ENCODE assay signal across 12 cellular contexts in the genomic region with DNA sequence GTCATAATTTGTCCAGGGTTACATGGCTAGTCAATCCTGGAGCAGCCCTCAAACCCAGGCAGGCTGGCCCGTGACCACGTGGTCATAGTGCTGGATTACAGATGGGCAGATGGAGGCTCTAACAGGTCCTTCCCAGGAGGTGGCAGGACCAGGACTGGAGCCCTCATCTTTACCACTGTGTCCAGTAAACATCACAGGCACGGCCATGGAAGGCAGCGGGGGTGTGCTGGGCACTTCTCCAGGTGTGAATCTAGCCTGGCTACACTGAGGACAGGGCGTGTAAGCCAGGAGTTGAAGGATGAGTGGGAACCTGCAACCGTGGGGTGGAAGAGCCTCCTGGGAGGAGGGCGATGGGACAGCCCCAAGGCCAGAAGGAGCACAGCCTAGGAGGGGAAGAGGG. TPM values are rescaled to one million over a fixed set of nuclear protein-coding genes. Genes with fewer than 3 reads are reported as not detected.
A peak's percentile ranks its signal among the peaks of the same experiment; 100 is the strongest.
DNase-seq lines count a peak whose midpoint lies in the region; ATAC-seq, FAIRE-seq and TF ChIP-seq lines count a peak whose summit lies in the region.
"Had no signal": no experiment of that assay in that cellular context is flagged by ENCODE, and none has a peak within 500 bp of the region (broad histone marks: within the 10 kb centered on the region; RNA-seq: fewer than 3 reads in every experiment).

No MANE protein-coding gene starts in this region.

- POLR2A ChIA-PET in SK-N-SH (lab: Yijun Ruan, JAX): no interaction called here

- no peak overlapping the region for H3K14ac ChIP-seq in neuronal stem cell (ENCODE audit: low read length)

- peaks cover 32% of the 10 kb centered on the region for H3F3A ChIP-seq in SK-N-SH (replicated peaks; ENCODE audit: insufficient read depth)

- H3K9ac ChIP-seq in SK-N-SH: no peak overlapping the region
- peak overlapping the region; percentile 3 for H3K9ac ChIP-seq in astrocyte (ENCODE audit: low read length)
- H3K9ac ChIP-seq in neuronal stem cell (ENCODE audit: low read depth, low read length, poor library complexity): peak overlapping the region; percentile 9

- H3K79me2 ChIP-seq in SK-N-SH (ENCODE audit: insufficient read depth) (peaks cover 93% of the 10 kb centered on the region), astrocyte (ENCODE audit: insufficient read depth, low read length) (peaks cover 96% of the 10 kb centered on the region)

- H3K18ac ChIP-seq in neuronal stem cell (ENCODE audit: low read length): peak overlapping the region; percentile 1

- no peak for TF ChIP-seq EP300 in SK-N-SH (IDR thresholded peaks at IDR 0.05; ENCODE audit: borderline replicate concordance in 1 of 2, low read depth in 1 of 2, low read length in 1 of 2)

- H3K36me3 Mint-ChIP-seq in astrocyte (ENCODE audit: low read depth, unreplicated experiment): peaks cover 17% of the 10 kb centered on the region

- no peaks in the 10 kb centered on the region for H3K9me3 ChIP-seq in SK-N-SH
- H3K9me3 ChIP-seq in astrocyte (ENCODE audit: insufficient read depth, low read depth, low read length): no peaks in the 10 kb centered on the region
- H3K9me3 ChIP-seq in neuronal stem cell (replicated peaks in 1 of 2; ENCODE audit: control insufficient read depth in 2 of 2, insufficient read depth in 1 of 2, low read depth in 1 of 2, low read length in 2 of 2): no peaks in the 10 kb centered on the region

- no peak overlapping the region for H3K27ac Mint-ChIP-seq in astrocyte (ENCODE audit: unreplicated experiment)
- H3K27ac Mint-ChIP-seq: memory B cell had no signal

- no peak for ATAC-seq in SK-N-SH treated with all-trans-retinoic acid at 6 μM for 48 hours

- peaks cover 45% of the 10 kb centered on the region for H3K4me1 Mint-ChIP-seq in astrocyte (ENCODE audit: low read depth, unreplicated experiment)

- H2BK120ac ChIP-seq in neuronal stem cell (ENCODE audit: low read depth, low read length): no peak overlapping the region

- H3K4me2 ChIP-seq in SK-N-SH: peak overlapping the region; percentile 55
- no peak overlapping the region for H3K4me2 ChIP-seq in astrocyte (ENCODE audit: low read length)
- no peak overlapping the region for H3K4me2 ChIP-seq in neuronal stem cell (ENCODE audit: insufficient read depth, low read length, poor library complexity, severe bottlenecking)

- no peak overlapping the region for H3K23ac ChIP-seq in neuronal stem cell (ENCODE audit: low read depth, low read length, poor library complexity)

- no peak overlapping the region for H3K4me3 ChIP-seq in SK-N-SH (ENCODE audit: low read depth in 2 of 2, low read length in 1 of 2)
- H3K4me3 ChIP-seq in astrocyte (ENCODE audit: insufficient read depth, low read depth, low read length): no peak overlapping the region
- H3K4me3 ChIP-seq in neuronal stem cell (ENCODE audit: low read length in 2 of 2): no peak overlapping the region

- no peaks in the 10 kb centered on the region for H3K27me3 Mint-ChIP-seq in astrocyte (ENCODE audit: low read depth, unreplicated experiment)
- H3K27me3 Mint-ChIP-seq: memory B cell had no signal

- peak overlapping the region in 1 of 2 experiments; percentile 1; a peak in 1 of 4 replicates for H3K27ac ChIP-seq in SK-N-SH (ENCODE audit: low read depth in 2 of 2, low read length in 1 of 2)
- H3K27ac ChIP-seq in astrocyte (ENCODE audit: low read depth, low read length): no peak overlapping the region
- H3K27ac ChIP-seq in neuronal stem cell (replicated peaks; ENCODE audit: low read length): no peak overlapping the region

- WGBS in SK-N-SH (ENCODE audit: low lambda C conversion rate): 87% methylated on average over 7 of the region's 7 CpGs
- WGBS in neuronal stem cell (ENCODE audit: extremely low coverage in 2 of 2, insufficient read length in 2 of 2, insufficient replicate concordance in 1 of 2), 2 donors: no CpG with 5 or more reads among the region's 7 CpGs

- H3K36me3 ChIP-seq in SK-N-SH (replicated peaks in 1 of 2; ENCODE audit: control insufficient read depth in 1 of 2, insufficient read depth in 2 of 2, low read length in 1 of 2) (peaks cover 13 to 39% of the 10 kb centered on the region in 2 experiments), astrocyte (ENCODE audit: insufficient read depth, low read length) (peaks cover 6% of the 10 kb centered on the region), neuronal stem cell (replicated peaks in 1 of 2; ENCODE audit: control insufficient read depth in 2 of 2, insufficient read depth in 2 of 2, low read length in 2 of 2) (peaks cover 16 to 40% of the 10 kb centered on the region in 2 donors)

- CTCF ChIA-PET in SK-N-SH (lab: Yijun Ruan, JAX): interaction anchor here (1.1 to 1.5 kb wide), 2 partner anchors 21 to 36 kb away, joined by 4 read pairs; no protein-coding TSS in a partner anchor

- no peak overlapping the region for H2BK15ac ChIP-seq in neuronal stem cell (ENCODE audit: low read length)

- H2AK5ac ChIP-seq in neuronal stem cell (ENCODE audit: low read depth, low read length): no peak overlapping the region

- H3K79me1 ChIP-seq in neuronal stem cell (ENCODE audit: low read depth, low read length): peaks cover 22% of the 10 kb centered on the region

- TF ChIP-seq RAD21 in SK-N-SH (IDR thresholded peaks at IDR 0.05; ENCODE audit: low read length): no peak

- H2AFZ ChIP-seq in SK-N-SH (ENCODE audit: low read depth): no peak overlapping the region
- H2AFZ ChIP-seq in astrocyte (ENCODE audit: low read depth, low read length): no peak overlapping the region
- no peak overlapping the region for H2AFZ ChIP-seq in neuronal stem cell (ENCODE audit: low read length)

- H4K20me1 ChIP-seq in SK-N-SH (ENCODE audit: insufficient read depth): no peaks in the 10 kb centered on the region
- peaks cover 56% of the 10 kb centered on the region for H4K20me1 ChIP-seq in astrocyte (ENCODE audit: insufficient read depth, low read length)

- no peak overlapping the region for H4K8ac ChIP-seq in neuronal stem cell (ENCODE audit: low read depth, low read length)

- no peak for FAIRE-seq in astrocyte (lab: Jason Lieb, UNC)
- FAIRE-seq: colon had no signal

- H3K4me3 Mint-ChIP-seq in astrocyte (ENCODE audit: unreplicated experiment): peak overlapping the region; percentile 45
- H3K4me3 Mint-ChIP-seq: memory B cell had no signal

- no peaks in the 10 kb centered on the region for H3K9me3 Mint-ChIP-seq in astrocyte (ENCODE audit: unreplicated experiment)
- H3K9me3 Mint-ChIP-seq: memory B cell had no signal

- H2BK5ac ChIP-seq in neuronal stem cell (ENCODE audit: low read length): no peak overlapping the region

- no peak for DNase-seq in SK-N-SH
- no peak for DNase-seq in astrocyte (ENCODE audit: low read depth)
- DNase-seq in neuronal stem cell (ENCODE audit: low spot score): no peak
- no peak for DNase-seq in NCI-H774 (lab: John Stamatoyannopoulos, UW)
- DNase-seq in islet precursor cell: no peak
- DNase-seq: 8988T; activated T-cell treated with anti-CD3 and anti-CD28 coated beads, Interleukin-2, amount 50 U/mL, for 1 hour; DND-41; NCI-H1694 treated with DMSO at 0.1 percent for 48 hours had no signal

- H4K91ac ChIP-seq in neuronal stem cell (ENCODE audit: low read depth, low read length, poor library complexity): no peak overlapping the region

- no peak overlapping the region for H3K4ac ChIP-seq in neuronal stem cell (ENCODE audit: low read length)

- H3K4me1 ChIP-seq in SK-N-SH (ENCODE audit: control insufficient read depth in 1 of 2, insufficient read depth in 2 of 2, low read depth in 1 of 2, low read length in 1 of 2) (peaks cover 40 to 67% of the 10 kb centered on the region in 2 experiments; a peak in 3 of 4 replicates), astrocyte (ENCODE audit: insufficient read depth, low read length) (peaks cover 51% of the 10 kb centered on the region), neuronal stem cell (ENCODE audit: control insufficient read depth in 2 of 2, insufficient read depth in 1 of 2, low read depth in 1 of 2, low read length in 2 of 2) (peaks cover 7 to 12% of the 10 kb centered on the region in 2 donors)

- H3K9me2 ChIP-seq in SK-N-SH: no peaks in the 10 kb centered on the region

- H3K27me3 ChIP-seq in SK-N-SH (ENCODE audit: insufficient read depth) (no peaks in the 10 kb centered on the region), astrocyte (ENCODE audit: insufficient read depth, low read length) (no peaks in the 10 kb centered on the region), neuronal stem cell (ENCODE audit: control insufficient read depth in 3 of 3, insufficient read depth in 3 of 3, low read depth in 1 of 3, low read length in 3 of 3) (no peaks in the 10 kb centered on the region)

- no peak overlapping the region for H2BK12ac ChIP-seq in neuronal stem cell (ENCODE audit: low read length)

- TF ChIP-seq CTCF in SK-N-SH (IDR thresholded peaks at IDR 0.05) (no peak), astrocyte (IDR thresholded peaks at IDR 0.05; ENCODE audit: insufficient read depth, low read depth, low read length) (no peak)

TF ChIP-seq in SK-N-SH, 30 proteins besides CTCF, POLR2A, EP300 and RAD21 (continues in another document):
- no peak for TF ChIP-seq SMC3 (IDR thresholded peaks at IDR 0.05; ENCODE audit: low read depth, low read length)

RNA-seq across cellular contexts. Expression of gene CIC, which starts 6.1 kb away (rescaled TPM):
- polyA plus RNA-seq in SK-N-SH (2012; rRNA removed): 8.6 and 16.9 TPM in 2 replicates
- 7.7 and 12.5 TPM in 2 replicates for polyA plus RNA-seq in SK-N-SH (2012; cell fraction: cytosol; rRNA removed)
- 67.2 and 121 TPM in 2 replicates for polyA plus RNA-seq in SK-N-SH (2012; cell fraction: nucleus; rRNA removed)
- total RNA-seq in astrocyte: 73.4 and 78.5 TPM in 2 replicates
- 38.5 TPM for polyA plus RNA-seq in neuronal stem cell (2013, experiment 1 of 2)
- 37.8 TPM for polyA plus RNA-seq in neuronal stem cell (2013, experiment 2 of 2)

RNA-seq across cellular contexts. Expression of gene ERF, which starts 20.2 kb away (rescaled TPM):
- polyA plus RNA-seq in SK-N-SH (2012; rRNA removed): 89.6 and 94.5 TPM in 2 replicates
- 38.5 and 54.1 TPM in 2 replicates for polyA plus RNA-seq in SK-N-SH (2012; cell fraction: cytosol; rRNA removed)
- polyA plus RNA-seq in SK-N-SH (2012; cell fraction: nucleus; rRNA removed): 101 and 184 TPM in 2 replicates
- total RNA-seq in astrocyte: 108 TPM in 2 replicates
- polyA plus RNA-seq in neuronal stem cell (2013, experiment 1 of 2): 77.7 TPM
- polyA plus RNA-seq in neuronal stem cell (2013, experiment 2 of 2): 78.0 TPM

RNA-seq across cellular contexts. Expression of gene PRR19, which starts 26.8 kb away (rescaled TPM):
- polyA plus RNA-seq in SK-N-SH (2012; rRNA removed): 1.3 TPM in 2 replicates
- polyA plus RNA-seq in SK-N-SH (2012; cell fraction: cytosol; rRNA removed): 0.40 and 0.87 TPM in 2 replicates
- 1.3 and 1.7 TPM in 2 replicates for polyA plus RNA-seq in SK-N-SH (2012; cell fraction: nucleus; rRNA removed)
- total RNA-seq in astrocyte: 1.3 and 1.4 TPM in 2 replicates
- 2.2 TPM for polyA plus RNA-seq in neuronal stem cell (2013, experiment 1 of 2)
- 2.0 TPM for polyA plus RNA-seq in neuronal stem cell (2013, experiment 2 of 2)

RNA-seq across cellular contexts. Expression of gene PAFAH1B3, which starts 27.3 kb away (rescaled TPM):
- polyA plus RNA-seq in SK-N-SH (2012; rRNA removed): 105 and 160 TPM in 2 replicates
- polyA plus RNA-seq in SK-N-SH (2012; cell fraction: cytosol; rRNA removed): 71.5 and 102 TPM in 2 replicates
- polyA plus RNA-seq in SK-N-SH (2012; cell fraction: nucleus; rRNA removed): 82.6 and 91.4 TPM in 2 replicates
- 44.1 and 51.8 TPM in 2 replicates for total RNA-seq in astrocyte
- 134 TPM for polyA plus RNA-seq in neuronal stem cell (2013, experiment 1 of 2)
- polyA plus RNA-seq in neuronal stem cell (2013, experiment 2 of 2): 128 TPM

RNA-seq across cellular contexts. Expression of gene GSK3A, which starts 32.7 kb away (rescaled TPM):
- 42.1 and 47.2 TPM in 2 replicates for polyA plus RNA-seq in SK-N-SH (2012; rRNA removed)
- 26.1 and 35.6 TPM in 2 replicates for polyA plus RNA-seq in SK-N-SH (2012; cell fraction: cytosol; rRNA removed)
- 27.6 and 44.6 TPM in 2 replicates for polyA plus RNA-seq in SK-N-SH (2012; cell fraction: nucleus; rRNA removed)
- total RNA-seq in astrocyte: 49.5 and 50.3 TPM in 2 replicates
- 67.3 TPM for polyA plus RNA-seq in neuronal stem cell (2013, experiment 1 of 2)
- polyA plus RNA-seq in neuronal stem cell (2013, experiment 2 of 2): 64.6 TPM
